ENCODE assay signal across 26 cellular contexts in the genomic region with DNA sequence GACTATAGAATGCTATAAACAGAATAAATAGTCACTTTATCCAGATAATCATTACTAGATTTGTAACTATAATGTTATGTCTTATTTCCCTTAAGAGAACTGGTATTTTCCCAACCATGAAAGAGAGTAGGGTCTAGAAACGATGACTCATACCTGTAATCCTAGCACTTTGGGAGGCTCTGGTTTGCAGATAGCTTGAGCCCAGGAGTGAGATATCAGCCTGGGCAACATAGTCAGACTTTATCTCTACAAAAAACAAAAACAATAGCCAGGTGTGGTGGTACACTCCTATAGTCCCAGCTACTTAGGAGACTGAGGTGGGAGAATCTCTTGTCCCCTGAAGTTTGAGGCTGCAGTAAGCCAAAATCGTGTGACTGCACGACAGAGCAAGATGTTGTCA. TPM values are rescaled to one million over a fixed set of nuclear protein-coding genes. Genes with fewer than 3 reads are reported as not detected.
"Had no signal": no experiment of that assay in that cellular context is flagged by ENCODE, and none has a peak within 500 bp of the region (broad histone marks: within the 10 kb centered on the region; RNA-seq: fewer than 3 reads in every experiment).

No MANE protein-coding gene starts in this region.

- H3K9me3 Mint-ChIP-seq: activated naive CD4-positive, alpha-beta T cell treated with anti-CD3 and anti-CD28 coated beads, Interleukin-2, amount 50 U/mL, for 24 hours; activated T-cell treated with anti-CD3 and anti-CD28 coated beads, Interleukin-2, amount 50 U/mL, for 24 hours; activated T-helper 1 cell treated with anti-CD3 and anti-CD28 coated beads, Interleukin-12 subunit alpha, Interleukin-12 subunit beta, Interleukin-2, Interleukin-4 antibody, amounts not matched to agents 30 ng/mL and 10 ng/mL and 1 ng/mL, durations not matched to agents 14 hours and 24 hours and 36 hours had no signal

- ATAC-seq: activated CD4-positive, CD25-positive, alpha-beta regulatory T cell treated with anti-CD3 and anti-CD28 coated beads, Interleukin-2, amount 50 U/mL, for 24 hours; activated CD8-positive, alpha-beta T cell treated with anti-CD3 and anti-CD28 coated beads, Interleukin-2, amount 10 ng/mL, durations not matched to agents 7 days and 5 days; Right ventricle myocardium inferior; T-cell had no signal

- H3K27ac Mint-ChIP-seq: activated CD8-positive, alpha-beta T cell treated with anti-CD3 and anti-CD28 coated beads, Interleukin-2, amount 10 ng/mL, durations not matched to agents 7 days and 5 days; activated naive CD4-positive, alpha-beta T cell treated with anti-CD3 and anti-CD28 coated beads, Interleukin-2, amount 50 U/mL, for 24 hours; activated T-cell treated with anti-CD3 and anti-CD28 coated beads, Interleukin-2, amount 50 U/mL, for 24 hours; activated T-helper 1 cell treated with anti-CD3 and anti-CD28 coated beads, Interleukin-12 subunit alpha, Interleukin-12 subunit beta, Interleukin-2, Interleukin-4 antibody, amounts not matched to agents 30 ng/mL and 10 ng/mL and 1 ng/mL, durations not matched to agents 14 hours and 24 hours and 36 hours; T-cell had no signal

- H3K4me1 Mint-ChIP-seq: activated naive CD4-positive, alpha-beta T cell treated with anti-CD3 and anti-CD28 coated beads, Interleukin-2, amount 50 U/mL, for 24 hours; T-cell had no signal

- H3K4me3 Mint-ChIP-seq: activated CD8-positive, alpha-beta T cell treated with anti-CD3 and anti-CD28 coated beads, Interleukin-2, amount 10 ng/mL, durations not matched to agents 7 days and 5 days; activated naive CD4-positive, alpha-beta T cell treated with anti-CD3 and anti-CD28 coated beads, Interleukin-2, amount 50 U/mL, for 24 hours; activated T-cell treated with anti-CD3 and anti-CD28 coated beads, Interleukin-2, amount 50 U/mL, for 24 hours; activated T-helper 1 cell treated with anti-CD3 and anti-CD28 coated beads, Interleukin-12 subunit alpha, Interleukin-12 subunit beta, Interleukin-2, Interleukin-4 antibody, amounts not matched to agents 30 ng/mL and 10 ng/mL and 1 ng/mL, durations not matched to agents 14 hours and 24 hours and 36 hours; T-cell had no signal

- H3K36me3 Mint-ChIP-seq: activated naive CD4-positive, alpha-beta T cell treated with anti-CD3 and anti-CD28 coated beads, Interleukin-2, amount 50 U/mL, for 24 hours; T-cell had no signal

- DNase-seq: activated CD4-positive, alpha-beta T cell treated with anti-CD3 and anti-CD28 coated beads for 4 hours; activated CD8-positive, alpha-beta T cell treated with anti-CD3 and anti-CD28 coated beads, Interleukin-2, amount 10 ng/mL, durations not matched to agents 7 days and 5 days; activated effector memory CD4-positive, alpha-beta T cell treated with Interleukin-2 at 50 U/mL for 16 hours; activated naive CD4-positive, alpha-beta T cell; activated T-cell treated with anti-CD3 and anti-CD28 coated beads, Interleukin-2, amount 50 U/mL, for 24 hours; aorta; caudate nucleus; MG63; NCI-H1105; NCI-H1436; NCI-H1694 treated with DMSO at 0.1 percent for 48 hours; NCI-H2029 treated with DMSO at 0.1 percent for 48 hours; NCI-H345; NCI-H510A; NCI-H69; NK-92 treated with Interleukin-12 subunit alpha and Interleukin-12 subunit beta, amount 100 ng/mL, for 24 hours; RPMI8226; T-cell; T-helper 2 cell; WERI-Rb-1 had no signal

RNA-seq across cellular contexts. Expression of gene OR52A5, which starts 30.9 kb away (rescaled TPM):
- total RNA-seq: activated CD8-positive, alpha-beta T cell treated with anti-CD3 and anti-CD28 coated beads, Interleukin-2, amount 10 ng/mL, durations not matched to agents 7 days and 5 days; activated T-helper 1 cell treated with anti-CD3 and anti-CD28 coated beads, Interleukin-12 subunit alpha, Interleukin-12 subunit beta, Interleukin-2, Interleukin-4 antibody, amounts not matched to agents 30 ng/mL and 10 ng/mL and 1 ng/mL, durations not matched to agents 14 hours and 24 hours and 36 hours; aorta; breast epithelium; cerebellum; Right ventricle myocardium inferior; T-cell had no signal

RNA-seq across cellular contexts. Expression of gene OR52E1, which starts 37.9 kb away (rescaled TPM):
- total RNA-seq: activated CD8-positive, alpha-beta T cell treated with anti-CD3 and anti-CD28 coated beads, Interleukin-2, amount 10 ng/mL, durations not matched to agents 7 days and 5 days; activated T-helper 1 cell treated with anti-CD3 and anti-CD28 coated beads, Interleukin-12 subunit alpha, Interleukin-12 subunit beta, Interleukin-2, Interleukin-4 antibody, amounts not matched to agents 30 ng/mL and 10 ng/mL and 1 ng/mL, durations not matched to agents 14 hours and 24 hours and 36 hours; aorta; breast epithelium; Right ventricle myocardium inferior; T-cell had no signal

RNA-seq across cellular contexts. Expression of gene OR52A1, which starts 47.3 kb away (rescaled TPM):
- total RNA-seq: activated CD8-positive, alpha-beta T cell treated with anti-CD3 and anti-CD28 coated beads, Interleukin-2, amount 10 ng/mL, durations not matched to agents 7 days and 5 days; activated T-helper 1 cell treated with anti-CD3 and anti-CD28 coated beads, Interleukin-12 subunit alpha, Interleukin-12 subunit beta, Interleukin-2, Interleukin-4 antibody, amounts not matched to agents 30 ng/mL and 10 ng/mL and 1 ng/mL, durations not matched to agents 14 hours and 24 hours and 36 hours; aorta; breast epithelium; cerebellum; Right ventricle myocardium inferior; T-cell had no signal

RNA-seq across cellular contexts. Expression of gene OR52E2, which starts 47.9 kb away (rescaled TPM):
- total RNA-seq: activated CD8-positive, alpha-beta T cell treated with anti-CD3 and anti-CD28 coated beads, Interleukin-2, amount 10 ng/mL, durations not matched to agents 7 days and 5 days; activated T-helper 1 cell treated with anti-CD3 and anti-CD28 coated beads, Interleukin-12 subunit alpha, Interleukin-12 subunit beta, Interleukin-2, Interleukin-4 antibody, amounts not matched to agents 30 ng/mL and 10 ng/mL and 1 ng/mL, durations not matched to agents 14 hours and 24 hours and 36 hours; aorta; breast epithelium; cerebellum; Right ventricle myocardium inferior; T-cell had no signal
